In genomic region chr4:189942338-189942737, GRCh38 we compare ENCODE assay signal across 7 cellular contexts. TPM values are rescaled to one million over a fixed set of nuclear protein-coding genes. Genes with fewer than 3 reads are reported as not detected.
DNase-seq lines count a peak whose midpoint lies in the region; ATAC-seq and TF ChIP-seq lines count a peak whose summit lies in the region.
"Not testable (repeated sequence)": the region's sequence is repeated elsewhere in the genome, so short reads cannot be mapped to it uniquely, and the experiment has no call there.

No MANE protein-coding gene starts in this region.

- peak overlapping the region; percentile 96 for H3K9ac ChIP-seq in mesenchymal stem cell (ENCODE audit: low read length)
- not testable (repeated sequence) for H3K9ac ChIP-seq in skeletal muscle satellite cell (ENCODE audit: low read depth, low read length)

- H3K4me1 ChIP-seq in mesenchymal stem cell (ENCODE audit: control insufficient read depth, insufficient read depth, low read depth, low read length); skeletal muscle satellite cell (ENCODE audit: control insufficient read depth, insufficient read depth, low read length): not testable (repeated sequence)

- intact Hi-C loops in Calu3 (cut with micrococcal nuclease; ENCODE audit: unreplicated experiment), result not testable (repeated sequence)
- intact Hi-C loops in activated CD4-positive, alpha-beta T cell treated with anti-CD3 and anti-CD28 coated beads for 36 hours (cut with DNase I, micrococcal nuclease), result loop anchor here in 1 of 2 experiments (5.0 kb wide), 1 partner anchor 80 kb away; no protein-coding TSS in a partner anchor

- CTCF ChIA-PET in Calu3 (lab: Charles Lee); activated CD4-positive, alpha-beta T cell treated with anti-CD3 and anti-CD28 coated beads for 36 hours (lab: Charles Lee); activated naive CD4-positive, alpha-beta T cell treated with anti-CD3 and anti-CD28 coated beads, Interleukin-2, amount 10 ng/mL, durations not matched to agents 7 days and 5 days (lab: Charles Lee): not testable (repeated sequence)

- DNase-seq in Calu3; LNCaP clone FGC (ENCODE audit: low read depth); activated CD4-positive, alpha-beta T cell treated with anti-CD3 and anti-CD28 coated beads for 36 hours; activated naive CD4-positive, alpha-beta T cell treated with anti-CD3 and anti-CD28 coated beads, Interleukin-2, amount 10 ng/mL, durations not matched to agents 7 days and 5 days; coronary artery (ENCODE audit: low spot score); mesenchymal stem cell: not testable (repeated sequence)

- not testable (repeated sequence) for H3K9me3 Mint-ChIP-seq in Calu3 (ENCODE audit: low read depth, unreplicated experiment); activated CD4-positive, alpha-beta T cell treated with anti-CD3 and anti-CD28 coated beads for 36 hours (ENCODE audit: low read depth)
- H3K9me3 Mint-ChIP-seq in activated naive CD4-positive, alpha-beta T cell treated with anti-CD3 and anti-CD28 coated beads, Interleukin-2, amount 10 ng/mL, durations not matched to agents 7 days and 5 days, result peaks cover 14% of the 10 kb centered on the region

- H3K27ac Mint-ChIP-seq in Calu3 (ENCODE audit: unreplicated experiment), result not testable (repeated sequence)
- H3K27ac Mint-ChIP-seq in activated CD4-positive, alpha-beta T cell treated with anti-CD3 and anti-CD28 coated beads for 36 hours, result peak overlapping the region; percentile 29
- H3K27ac Mint-ChIP-seq in activated naive CD4-positive, alpha-beta T cell treated with anti-CD3 and anti-CD28 coated beads, Interleukin-2, amount 10 ng/mL, durations not matched to agents 7 days and 5 days, result peak overlapping the region; percentile 35

- not testable (repeated sequence) for H4K8ac ChIP-seq in mesenchymal stem cell (ENCODE audit: low read length)

- peak overlapping the region; percentile 97 for H3K4me3 Mint-ChIP-seq in Calu3 (ENCODE audit: low read depth, unreplicated experiment)
- H3K4me3 Mint-ChIP-seq in activated CD4-positive, alpha-beta T cell treated with anti-CD3 and anti-CD28 coated beads for 36 hours, result peak overlapping the region; percentile 79
- H3K4me3 Mint-ChIP-seq in activated naive CD4-positive, alpha-beta T cell treated with anti-CD3 and anti-CD28 coated beads, Interleukin-2, amount 10 ng/mL, durations not matched to agents 7 days and 5 days, result peak overlapping the region; percentile 57

- TF ChIP-seq CTCF in Calu3 (IDR thresholded peaks at IDR 0.05; ENCODE audit: unreplicated experiment); LNCaP clone FGC (IDR thresholded peaks at IDR 0.05; ENCODE audit: control insufficient read depth, extremely low read depth, insufficient read depth); coronary artery (IDR thresholded peaks at IDR 0.05): not testable (repeated sequence)

- H3K27me3 ChIP-seq in mesenchymal stem cell (ENCODE audit: control insufficient read depth in 1 of 2, insufficient read depth in 1 of 2, low read length in 2 of 2); skeletal muscle satellite cell (ENCODE audit: control insufficient read depth, insufficient read depth, low read length): not testable (repeated sequence)

- not testable (repeated sequence) for H3K4ac ChIP-seq in mesenchymal stem cell (ENCODE audit: low read depth in 1 of 2, low read length in 2 of 2)

- H3K9me3 ChIP-seq in mesenchymal stem cell (ENCODE audit: control insufficient read depth, low read length); skeletal muscle satellite cell (replicated peaks; ENCODE audit: low read length): not testable (repeated sequence)

- H3K27me3 Mint-ChIP-seq in Calu3 (ENCODE audit: unreplicated experiment); activated CD4-positive, alpha-beta T cell treated with anti-CD3 and anti-CD28 coated beads for 36 hours: not testable (repeated sequence)
- H3K27me3 Mint-ChIP-seq in activated naive CD4-positive, alpha-beta T cell treated with anti-CD3 and anti-CD28 coated beads, Interleukin-2, amount 10 ng/mL, durations not matched to agents 7 days and 5 days, result peaks cover 11% of the 10 kb centered on the region

- not testable (repeated sequence) for H4K91ac ChIP-seq in mesenchymal stem cell (ENCODE audit: low read length)

- not testable (repeated sequence) for H2BK5ac ChIP-seq in mesenchymal stem cell (ENCODE audit: low read depth, low read length, poor library complexity, severe bottlenecking)

- H3K23ac ChIP-seq in mesenchymal stem cell (ENCODE audit: low read length in 2 of 2), result not testable (repeated sequence)

- peaks cover 13% of the 10 kb centered on the region for H3K4me1 Mint-ChIP-seq in Calu3 (ENCODE audit: low read depth, unreplicated experiment)
- H3K4me1 Mint-ChIP-seq in activated CD4-positive, alpha-beta T cell treated with anti-CD3 and anti-CD28 coated beads for 36 hours, result peaks cover 59% of the 10 kb centered on the region
- H3K4me1 Mint-ChIP-seq in activated naive CD4-positive, alpha-beta T cell treated with anti-CD3 and anti-CD28 coated beads, Interleukin-2, amount 10 ng/mL, durations not matched to agents 7 days and 5 days, result peaks cover 59% of the 10 kb centered on the region

- peaks cover 20% of the 10 kb centered on the region for H3K36me3 Mint-ChIP-seq in Calu3 (ENCODE audit: insufficient read depth, unreplicated experiment)
- H3K36me3 Mint-ChIP-seq in activated CD4-positive, alpha-beta T cell treated with anti-CD3 and anti-CD28 coated beads for 36 hours (ENCODE audit: low read depth), result peaks cover 53% of the 10 kb centered on the region
- peaks cover 51% of the 10 kb centered on the region for H3K36me3 Mint-ChIP-seq in activated naive CD4-positive, alpha-beta T cell treated with anti-CD3 and anti-CD28 coated beads, Interleukin-2, amount 10 ng/mL, durations not matched to agents 7 days and 5 days

- not testable (repeated sequence) for H3K14ac ChIP-seq in mesenchymal stem cell (ENCODE audit: low read length in 2 of 2)

- not testable (repeated sequence) for ATAC-seq in activated CD4-positive, alpha-beta T cell treated with anti-CD3 and anti-CD28 coated beads for 36 hours

- BruUV-seq in Calu3 (replicated peaks; lab: Mats Ljungman, UMichigan), result not testable (repeated sequence)

- 97% methylated on average over 2 of the region's 3 CpGs for WGBS in mesenchymal stem cell

- POLR2A ChIA-PET in activated CD4-positive, alpha-beta T cell treated with anti-CD3 and anti-CD28 coated beads for 36 hours (lab: Charles Lee), result not testable (repeated sequence)

- H2BK120ac ChIP-seq in mesenchymal stem cell (ENCODE audit: low read depth, low read length), result not testable (repeated sequence)

- peaks cover 3 to 17% of the 10 kb centered on the region in 2 experiments for H3K36me3 ChIP-seq in mesenchymal stem cell (ENCODE audit: control insufficient read depth in 1 of 2, insufficient read depth in 2 of 2, low read depth in 1 of 2, low read length in 2 of 2)
- H3K36me3 ChIP-seq in skeletal muscle satellite cell (ENCODE audit: insufficient read depth, low read length), result not testable (repeated sequence)

- H2BK12ac ChIP-seq in mesenchymal stem cell (ENCODE audit: low read length in 2 of 2), result not testable (repeated sequence)

- H2AK5ac ChIP-seq in mesenchymal stem cell (ENCODE audit: low read length, severe bottlenecking), result not testable (repeated sequence)

- H3K4me2 ChIP-seq in mesenchymal stem cell (ENCODE audit: low read length, poor library complexity, severe bottlenecking), result not testable (repeated sequence)
- H3K4me2 ChIP-seq in skeletal muscle satellite cell (ENCODE audit: low read length), result peak overlapping the region; percentile 88

- H3K4me3 ChIP-seq in LNCaP clone FGC (ENCODE audit: low read depth, low read length), result peak overlapping the region; percentile 89
- H3K4me3 ChIP-seq in coronary artery, result peak overlapping the region; percentile 95
- H3K4me3 ChIP-seq in mesenchymal stem cell (ENCODE audit: insufficient read depth in 1 of 2, low read depth in 1 of 2, low read length in 2 of 2), result peak overlapping the region in 1 of 2 experiments; percentile 97
- H3K4me3 ChIP-seq in skeletal muscle satellite cell (ENCODE audit: low read length), result not testable (repeated sequence)

- not testable (repeated sequence) for H3K27ac ChIP-seq in coronary artery; mesenchymal stem cell (ENCODE audit: low read length, poor library complexity, severe bottlenecking)

- not testable (repeated sequence) for H3K18ac ChIP-seq in mesenchymal stem cell (ENCODE audit: low read depth in 1 of 2, low read length in 2 of 2)

- H2AFZ ChIP-seq in mesenchymal stem cell (ENCODE audit: low read depth, low read length), result not testable (repeated sequence)

- not testable (repeated sequence) for H2BK15ac ChIP-seq in mesenchymal stem cell (ENCODE audit: low read depth, poor library complexity, severe bottlenecking)

- not testable (repeated sequence) for H3K79me1 ChIP-seq in mesenchymal stem cell (replicated peaks; ENCODE audit: low read length, poor library complexity, severe bottlenecking)

RNA-seq across cellular contexts. Expression of gene FRG1, which starts 1.7 kb away (rescaled TPM):
- 24.2 and 31.8 TPM in 2 replicates for total RNA-seq in Calu3 (2022)
- 10 to 100 TPM; 58.1 to 66.8 TPM for total RNA-seq in activated CD4-positive, alpha-beta T cell treated with anti-CD3 and anti-CD28 coated beads for 36 hours
- 81.2 TPM for polyA plus RNA-seq in mesenchymal stem cell (2013, experiment 1 of 2)
- polyA plus RNA-seq in mesenchymal stem cell (2013, experiment 2 of 2), result 81.7 TPM
- total RNA-seq in skeletal muscle satellite cell (2012; rRNA removed), result 30.6 and 33.7 TPM in 2 replicates
